26 cellular contexts compared by ENCODE assay signal in genomic region chr3:123267821-123268220, GRCh38.
DNase-seq lines count a peak whose midpoint lies in the region; ATAC-seq, FAIRE-seq and TF ChIP-seq lines count a peak whose summit lies in the region.
"Had no signal": no experiment of that assay in that cellular context is flagged by ENCODE, and none has a peak within 500 bp of the region (broad histone marks: within the 10 kb centered on the region; RNA-seq: fewer than 3 reads in every experiment).

No MANE protein-coding gene starts in this region.

- H3K4me1 ChIP-seq in keratinocyte (ENCODE audit: control insufficient read depth, extremely low read depth, insufficient read depth, low read length): peaks cover 5% of the 10 kb centered on the region
- no peaks in the 10 kb centered on the region for H3K4me1 ChIP-seq in left lung
- H3K4me1 ChIP-seq: upper lobe of left lung had no signal

- no peak overlapping the region for H3K27ac Mint-ChIP-seq in chondrocyte (ENCODE audit: unreplicated experiment)
- H3K27ac Mint-ChIP-seq: activated naive CD4-positive, alpha-beta T cell treated with anti-CD3 and anti-CD28 coated beads, Interleukin-2, amount 50 U/mL, for 24 hours; dendritic cell treated with granulocyte-macrophage colony-stimulating factor and Interleukin-4, amounts not matched to agents 40 ng/mL and 50 ng/mL, for 4 days; memory B cell had no signal

- FAIRE-seq in keratinocyte (lab: Jason Lieb, UNC): peak; percentile 79
- FAIRE-seq: H54, RCC 7860, small intestine had no signal

- H3K27me3 Mint-ChIP-seq in chondrocyte (ENCODE audit: low read depth): no peaks in the 10 kb centered on the region
- H3K27me3 Mint-ChIP-seq: activated naive CD4-positive, alpha-beta T cell treated with anti-CD3 and anti-CD28 coated beads, Interleukin-2, amount 50 U/mL, for 24 hours; dendritic cell treated with granulocyte-macrophage colony-stimulating factor and Interleukin-4, amounts not matched to agents 40 ng/mL and 50 ng/mL, for 4 days; memory B cell; T-helper 17 cell had no signal

- no peaks in the 10 kb centered on the region for H3K9me1 ChIP-seq in keratinocyte (ENCODE audit: control insufficient read depth, extremely low read depth, insufficient read depth, low read length)

- H2AFZ ChIP-seq in keratinocyte (ENCODE audit: control insufficient read depth, low read length): no peak overlapping the region

- H3K4me3 Mint-ChIP-seq in chondrocyte (ENCODE audit: unreplicated experiment): no peak overlapping the region
- H3K4me3 Mint-ChIP-seq: activated naive CD4-positive, alpha-beta T cell treated with anti-CD3 and anti-CD28 coated beads, Interleukin-2, amount 50 U/mL, for 24 hours; dendritic cell treated with granulocyte-macrophage colony-stimulating factor and Interleukin-4, amounts not matched to agents 40 ng/mL and 50 ng/mL, for 4 days; memory B cell; T-helper 17 cell had no signal

- H3K4me2 ChIP-seq in keratinocyte (ENCODE audit: control insufficient read depth, extremely low read depth, insufficient read depth, low read depth, low read length): no peak overlapping the region

- H3K9me3 Mint-ChIP-seq in chondrocyte (ENCODE audit: low read depth): peaks cover 20% of the 10 kb centered on the region
- H3K9me3 Mint-ChIP-seq: activated naive CD4-positive, alpha-beta T cell treated with anti-CD3 and anti-CD28 coated beads, Interleukin-2, amount 50 U/mL, for 24 hours; dendritic cell treated with granulocyte-macrophage colony-stimulating factor and Interleukin-4, amounts not matched to agents 40 ng/mL and 50 ng/mL, for 4 days had no signal

- no peak overlapping the region for H3K4me3 ChIP-seq in keratinocyte (ENCODE audit: control insufficient read depth in 2 of 3, extremely low read depth in 1 of 3, insufficient read depth in 2 of 3, low read depth in 1 of 3, low read length in 3 of 3)
- no peak overlapping the region for H3K4me3 ChIP-seq in left lung
- H3K4me3 ChIP-seq: heart right ventricle, upper lobe of left lung had no signal

- H3K27ac ChIP-seq in keratinocyte (ENCODE audit: control insufficient read depth, insufficient read depth, low read length) (no peak overlapping the region), left lung (no peak overlapping the region)
- H3K27ac ChIP-seq: 22Rv1, heart right ventricle, HL-60, upper lobe of left lung had no signal

- TF ChIP-seq CTCF in chondrocyte (IDR thresholded peaks at IDR 0.05) (peak; percentile 17), keratinocyte (optimal IDR thresholded peaks at IDR 0.05 in 1 of 3, IDR thresholded peaks at IDR 0.05 in 1 of 3, conservative IDR thresholded peaks at IDR 0.05 in 1 of 3; ENCODE audit: extremely low read depth in 1 of 3, insufficient read depth in 2 of 3, low read length in 3 of 3) (no peak), left lung (IDR thresholded peaks at IDR 0.05) (no peak)

- DNase-seq in NCI-H146 (lab: John Stamatoyannopoulos, UW) (peak; percentile 9), NCI-H146 treated with DMSO at 0.1 percent for 48 hours (lab: John Stamatoyannopoulos, UW; ENCODE audit: unreplicated experiment) (no peak), OCI-M1 (lab: John Stamatoyannopoulos, UW) (peak; percentile 77), chondrocyte (ENCODE audit: low spot score) (no peak), keratinocyte (ENCODE audit: low read depth, low spot score) (no peak), NCI-H510A (lab: John Stamatoyannopoulos, UW) (no peak), left lung (no peak)
- DNase-seq: anterior cingulate cortex; foreskin fibroblast; heart right ventricle; Kasumi-1; NK-92 treated with Interleukin-12 subunit alpha and Interleukin-12 subunit beta, amount 100 ng/mL, for 24 hours; nucleus accumbens; small intestine; stimulated activated CD4-positive, alpha-beta T cell treated with anti-CD3 and anti-CD28 coated beads, Interleukin-1b, Interleukin-23, amount 100 ng/mL, for 48 hours; substantia nigra; T-helper 17 cell; upper lobe of left lung had no signal

- no peaks in the 10 kb centered on the region for H4K20me1 ChIP-seq in keratinocyte (ENCODE audit: control insufficient read depth, extremely low read depth, insufficient read depth, low read length)

- H3K36me3 ChIP-seq in keratinocyte (ENCODE audit: control insufficient read depth in 2 of 2, extremely low read depth in 1 of 2, insufficient read depth in 2 of 2, low read length in 2 of 2): peaks cover 0 to 4% of the 10 kb centered on the region in 2 experiments
- H3K36me3 ChIP-seq in left lung: peaks cover 0 to 7% of the 10 kb centered on the region in 2 donors

- H3K9me3 ChIP-seq in keratinocyte (ENCODE audit: control insufficient read depth, low read depth, low read length): no peaks in the 10 kb centered on the region
- H3K9me3 ChIP-seq in left lung: no peaks in the 10 kb centered on the region
- H3K9me3 ChIP-seq: upper lobe of left lung had no signal

- intact Hi-C loops in left lung (cut with DNase I): no loop called here

- H3K4me1 Mint-ChIP-seq in chondrocyte (ENCODE audit: low read depth): peaks cover 3% of the 10 kb centered on the region
- H3K4me1 Mint-ChIP-seq: activated naive CD4-positive, alpha-beta T cell treated with anti-CD3 and anti-CD28 coated beads, Interleukin-2, amount 50 U/mL, for 24 hours; memory B cell; T-helper 17 cell had no signal

- H3K36me3 Mint-ChIP-seq in chondrocyte (ENCODE audit: low read depth): peaks cover 22% of the 10 kb centered on the region

- no peak overlapping the region for H3K9ac ChIP-seq in keratinocyte (ENCODE audit: control insufficient read depth, extremely low read depth, insufficient read depth, low read length)

- H3K79me2 ChIP-seq in keratinocyte (ENCODE audit: control insufficient read depth, insufficient read depth, low read length): no peaks in the 10 kb centered on the region

- ATAC-seq in HG03108 (IDR thresholded peaks at IDR 0.05; ENCODE audit: unreplicated experiment) (no peak), left lung (no peak)
- ATAC-seq: heart right ventricle, T-helper 17 cell had no signal

- no peaks in the 10 kb centered on the region for H3K27me3 ChIP-seq in keratinocyte (ENCODE audit: control insufficient read depth, extremely low read depth, insufficient read depth, low read length)
- no peaks in the 10 kb centered on the region for H3K27me3 ChIP-seq in left lung
- H3K27me3 ChIP-seq: heart right ventricle, upper lobe of left lung had no signal

- dilution Hi-C loops in keratinocyte (cut with MboI; ENCODE audit: extremely low pct_ligation_motif_present, low sequenced_read_pairs): no loop called here

Comparison
In these comparisons a context has a peak if more than half of its experiments do, and no peak if none do; other contexts are left out.
1. DNase-seq: peak in NCI-H146 (single experiment) and OCI-M1 (single experiment); none in NCI-H146 treated with DMSO at 0.1 percent for 48 hours (single experiment), chondrocyte (single experiment), keratinocyte (single experiment), NCI-H510A (single experiment) and left lung (0 of 2).